ENCODE assay signal across 6 cellular contexts in the genomic region with DNA sequence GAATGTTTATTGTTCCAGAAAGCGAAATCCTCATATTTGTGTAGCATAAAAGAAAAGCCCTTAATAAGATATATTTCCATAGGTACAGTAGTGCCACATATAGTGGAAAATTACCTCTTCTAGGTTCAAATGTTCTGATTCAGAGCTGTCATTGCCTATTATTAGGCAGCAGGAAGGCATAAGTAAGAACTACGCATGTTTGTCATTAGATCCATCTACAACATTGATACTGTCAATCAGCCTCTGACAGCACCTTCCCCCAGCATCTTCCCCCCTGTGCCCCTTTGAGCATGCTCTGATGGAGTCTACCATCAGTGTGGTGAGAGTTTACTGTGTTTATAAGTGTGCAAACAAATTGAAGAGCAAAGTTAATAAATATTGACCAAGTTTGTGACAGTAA.
"Had no signal": no experiment of that assay in that cellular context is flagged by ENCODE, and none has a peak within 500 bp of the region (broad histone marks: within the 10 kb centered on the region; RNA-seq: fewer than 3 reads in every experiment).

No MANE protein-coding gene starts in this region.

- DNase-seq: GM23248, GOT3, H7, HFFc6, KBM-7 had no signal

- H3K27ac ChIP-seq: GM23248, HL-60 had no signal
